1 cellular context compared by ENCODE assay signal in the genomic region with DNA sequence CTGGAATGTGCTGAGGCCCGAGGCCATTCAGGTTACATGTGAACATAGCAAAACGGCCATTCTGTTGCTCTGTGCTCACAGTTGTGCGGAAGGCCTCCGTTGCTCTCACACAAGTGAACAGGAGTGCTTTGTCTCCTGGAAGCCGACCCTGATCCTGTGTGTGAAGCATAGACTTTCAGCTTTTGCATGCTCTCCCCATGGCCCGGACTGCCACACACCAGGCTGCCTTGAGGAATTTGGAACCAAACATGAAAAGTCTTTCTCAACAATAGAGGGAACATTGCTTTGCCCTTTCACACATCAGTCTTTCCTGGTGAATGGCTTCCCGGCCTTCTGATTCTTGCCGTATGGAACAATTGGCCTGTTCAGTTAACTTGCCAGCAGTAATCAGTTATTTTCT.
TF ChIP-seq lines count a peak whose summit lies in the region.

No MANE protein-coding gene starts in this region.

TF ChIP-seq in HepG2, 621 proteins besides CTCF, POLR2A, EP300 and RAD21 (continued from another document and continues in another):
- TF ChIP-seq ARID4A (CRISPR knock-in tag; IDR thresholded peaks at IDR 0.05; ENCODE audit: borderline replicate concordance) (no peak), GFI1 (CRISPR knock-in tag; IDR thresholded peaks at IDR 0.05; ENCODE audit: borderline replicate concordance) (no peak; the same call in 1 of the 2 replicates), CERS6 (CRISPR knock-in tag; IDR thresholded peaks at IDR 0.05) (no peak), ZNF160 (CRISPR knock-in tag; IDR thresholded peaks at IDR 0.05) (no peak), ZFX (CRISPR knock-in tag; IDR thresholded peaks at IDR 0.05; ENCODE audit: low read depth) (peak; percentile 71), SAFB2 (CRISPR knock-in tag; IDR thresholded peaks at IDR 0.05; ENCODE audit: borderline replicate concordance, low read depth) (no peak), SP5 (CRISPR knock-in tag; IDR thresholded peaks at IDR 0.05; ENCODE audit: borderline replicate concordance, low read depth) (no peak), SETDB1 (CRISPR knock-in tag; IDR thresholded peaks at IDR 0.05; ENCODE audit: borderline replicate concordance) (no peak), FOXJ3 (CRISPR knock-in tag; IDR thresholded peaks at IDR 0.05; ENCODE audit: borderline replicate concordance) (no peak), ZNF10 (CRISPR knock-in tag; IDR thresholded peaks at IDR 0.05; ENCODE audit: borderline replicate concordance, low read depth) (no peak), ZNF414 (CRISPR knock-in tag; IDR thresholded peaks at IDR 0.05) (no peak), KLF16 (CRISPR knock-in tag; IDR thresholded peaks at IDR 0.05) (no peak), ZMYM4 (CRISPR knock-in tag; IDR thresholded peaks at IDR 0.05) (peak; percentile 42; the same call in 1 of the 2 replicates), RFX3 (CRISPR knock-in tag; IDR thresholded peaks at IDR 0.05) (no peak), BCL6 (CRISPR knock-in tag; IDR thresholded peaks at IDR 0.05) (peak; percentile 64), NR2F6 (IDR thresholded peaks at IDR 0.05) (peak; percentile 42; the same call in 1 of the 2 replicates), NR2F6 (CRISPR knock-in tag; IDR thresholded peaks at IDR 0.05) (peak; percentile 38; the same call in 1 of the 2 replicates), HNRNPUL1 (IDR thresholded peaks at IDR 0.05; ENCODE audit: low read depth, low read length) (no peak), TERF1 (CRISPR knock-in tag; IDR thresholded peaks at IDR 0.05) (no peak), TBX3 (IDR thresholded peaks at IDR 0.05; ENCODE audit: borderline replicate concordance) (0 out of 2 replicates have a peak, but pooled peaks have one; percentile 16), ZNF746 (CRISPR knock-in tag; IDR thresholded peaks at IDR 0.05) (no peak), PHF5A (CRISPR knock-in tag; IDR thresholded peaks at IDR 0.05; ENCODE audit: low read depth, unreplicated experiment) (no peak), ZNF709 (CRISPR knock-in tag; IDR thresholded peaks at IDR 0.05) (no peak)
- TF ChIP-seq, protein P1, sequence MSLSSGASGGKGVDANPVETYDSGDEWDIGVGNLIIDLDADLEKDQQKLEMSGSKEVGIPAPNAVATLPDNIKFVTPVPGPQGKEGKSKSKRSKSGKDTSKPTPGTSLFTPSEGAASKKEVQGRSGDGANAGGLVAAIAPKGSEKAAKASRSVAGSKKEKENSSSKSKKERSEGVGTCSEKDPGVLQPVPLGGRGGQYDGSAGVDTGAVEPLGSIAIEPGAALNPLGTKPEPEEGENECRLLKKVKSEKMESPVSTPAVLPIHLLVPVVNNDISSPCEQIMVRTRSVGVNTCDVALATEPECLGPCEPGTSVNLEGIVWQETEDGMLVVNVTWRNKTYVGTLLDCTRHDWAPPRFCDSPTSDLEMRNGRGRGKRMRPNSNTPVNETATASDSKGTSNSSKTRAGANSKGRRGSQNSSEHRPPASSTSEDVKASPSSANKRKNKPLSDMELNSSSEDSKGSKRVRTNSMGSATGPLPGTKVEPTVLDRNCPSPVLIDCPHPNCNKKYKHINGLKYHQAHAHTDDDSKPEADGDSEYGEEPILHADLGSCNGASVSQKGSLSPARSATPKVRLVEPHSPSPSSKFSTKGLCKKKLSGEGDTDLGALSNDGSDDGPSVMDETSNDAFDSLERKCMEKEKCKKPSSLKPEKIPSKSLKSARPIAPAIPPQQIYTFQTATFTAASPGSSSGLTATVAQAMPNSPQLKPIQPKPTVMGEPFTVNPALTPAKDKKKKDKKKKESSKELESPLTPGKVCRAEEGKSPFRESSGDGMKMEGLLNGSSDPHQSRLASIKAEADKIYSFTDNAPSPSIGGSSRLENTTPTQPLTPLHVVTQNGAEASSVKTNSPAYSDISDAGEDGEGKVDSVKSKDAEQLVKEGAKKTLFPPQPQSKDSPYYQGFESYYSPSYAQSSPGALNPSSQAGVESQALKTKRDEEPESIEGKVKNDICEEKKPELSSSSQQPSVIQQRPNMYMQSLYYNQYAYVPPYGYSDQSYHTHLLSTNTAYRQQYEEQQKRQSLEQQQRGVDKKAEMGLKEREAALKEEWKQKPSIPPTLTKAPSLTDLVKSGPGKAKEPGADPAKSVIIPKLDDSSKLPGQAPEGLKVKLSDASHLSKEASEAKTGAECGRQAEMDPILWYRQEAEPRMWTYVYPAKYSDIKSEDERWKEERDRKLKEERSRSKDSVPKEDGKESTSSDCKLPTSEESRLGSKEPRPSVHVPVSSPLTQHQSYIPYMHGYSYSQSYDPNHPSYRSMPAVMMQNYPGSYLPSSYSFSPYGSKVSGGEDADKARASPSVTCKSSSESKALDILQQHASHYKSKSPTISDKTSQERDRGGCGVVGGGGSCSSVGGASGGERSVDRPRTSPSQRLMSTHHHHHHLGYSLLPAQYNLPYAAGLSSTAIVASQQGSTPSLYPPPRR (CRISPR knock-in tag; IDR thresholded peaks at IDR 0.05; ENCODE audit: borderline replicate concordance), result 0 out of 2 replicates have a peak, but pooled peaks have one; percentile 28
- TF ChIP-seq, protein P2, sequence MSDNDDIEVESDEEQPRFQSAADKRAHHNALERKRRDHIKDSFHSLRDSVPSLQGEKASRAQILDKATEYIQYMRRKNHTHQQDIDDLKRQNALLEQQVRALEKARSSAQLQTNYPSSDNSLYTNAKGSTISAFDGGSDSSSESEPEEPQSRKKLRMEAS (IDR thresholded peaks at IDR 0.05), result peak; percentile 62
- TF ChIP-seq, protein P3, sequence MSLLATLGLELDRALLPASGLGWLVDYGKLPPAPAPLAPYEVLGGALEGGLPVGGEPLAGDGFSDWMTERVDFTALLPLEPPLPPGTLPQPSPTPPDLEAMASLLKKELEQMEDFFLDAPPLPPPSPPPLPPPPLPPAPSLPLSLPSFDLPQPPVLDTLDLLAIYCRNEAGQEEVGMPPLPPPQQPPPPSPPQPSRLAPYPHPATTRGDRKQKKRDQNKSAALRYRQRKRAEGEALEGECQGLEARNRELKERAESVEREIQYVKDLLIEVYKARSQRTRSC (CRISPR knock-in tag; IDR thresholded peaks at IDR 0.05; ENCODE audit: low read depth), result no peak
- TF ChIP-seq, protein P4, sequence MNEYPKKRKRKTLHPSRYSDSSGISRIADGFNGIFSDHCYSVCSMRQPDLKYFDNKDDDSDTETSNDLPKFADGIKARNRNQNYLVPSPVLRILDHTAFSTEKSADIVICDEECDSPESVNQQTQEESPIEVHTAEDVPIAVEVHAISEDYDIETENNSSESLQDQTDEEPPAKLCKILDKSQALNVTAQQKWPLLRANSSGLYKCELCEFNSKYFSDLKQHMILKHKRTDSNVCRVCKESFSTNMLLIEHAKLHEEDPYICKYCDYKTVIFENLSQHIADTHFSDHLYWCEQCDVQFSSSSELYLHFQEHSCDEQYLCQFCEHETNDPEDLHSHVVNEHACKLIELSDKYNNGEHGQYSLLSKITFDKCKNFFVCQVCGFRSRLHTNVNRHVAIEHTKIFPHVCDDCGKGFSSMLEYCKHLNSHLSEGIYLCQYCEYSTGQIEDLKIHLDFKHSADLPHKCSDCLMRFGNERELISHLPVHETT (CRISPR knock-in tag; conservative IDR thresholded peaks at IDR 0.05), result no peak
- TF ChIP-seq, protein P5, sequence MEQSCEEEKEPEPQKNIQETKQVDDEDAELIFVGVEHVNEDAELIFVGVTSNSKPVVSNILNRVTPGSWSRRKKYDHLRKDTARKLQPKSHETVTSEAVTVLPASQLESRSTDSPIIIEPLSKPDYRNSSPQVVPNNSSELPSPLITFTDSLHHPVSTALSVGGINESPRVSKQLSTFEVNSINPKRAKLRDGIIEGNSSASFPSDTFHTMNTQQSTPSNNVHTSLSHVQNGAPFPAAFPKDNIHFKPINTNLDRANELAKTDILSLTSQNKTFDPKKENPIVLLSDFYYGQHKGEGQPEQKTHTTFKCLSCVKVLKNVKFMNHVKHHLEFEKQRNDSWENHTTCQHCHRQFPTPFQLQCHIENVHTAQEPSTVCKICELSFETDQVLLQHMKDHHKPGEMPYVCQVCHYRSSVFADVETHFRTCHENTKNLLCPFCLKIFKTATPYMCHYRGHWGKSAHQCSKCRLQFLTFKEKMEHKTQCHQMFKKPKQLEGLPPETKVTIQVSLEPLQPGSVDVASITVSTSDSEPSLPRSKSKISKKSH (CRISPR knock-in tag; IDR thresholded peaks at IDR 0.05; ENCODE audit: borderline replicate concordance), result no peak
- TF ChIP-seq, protein P6, sequence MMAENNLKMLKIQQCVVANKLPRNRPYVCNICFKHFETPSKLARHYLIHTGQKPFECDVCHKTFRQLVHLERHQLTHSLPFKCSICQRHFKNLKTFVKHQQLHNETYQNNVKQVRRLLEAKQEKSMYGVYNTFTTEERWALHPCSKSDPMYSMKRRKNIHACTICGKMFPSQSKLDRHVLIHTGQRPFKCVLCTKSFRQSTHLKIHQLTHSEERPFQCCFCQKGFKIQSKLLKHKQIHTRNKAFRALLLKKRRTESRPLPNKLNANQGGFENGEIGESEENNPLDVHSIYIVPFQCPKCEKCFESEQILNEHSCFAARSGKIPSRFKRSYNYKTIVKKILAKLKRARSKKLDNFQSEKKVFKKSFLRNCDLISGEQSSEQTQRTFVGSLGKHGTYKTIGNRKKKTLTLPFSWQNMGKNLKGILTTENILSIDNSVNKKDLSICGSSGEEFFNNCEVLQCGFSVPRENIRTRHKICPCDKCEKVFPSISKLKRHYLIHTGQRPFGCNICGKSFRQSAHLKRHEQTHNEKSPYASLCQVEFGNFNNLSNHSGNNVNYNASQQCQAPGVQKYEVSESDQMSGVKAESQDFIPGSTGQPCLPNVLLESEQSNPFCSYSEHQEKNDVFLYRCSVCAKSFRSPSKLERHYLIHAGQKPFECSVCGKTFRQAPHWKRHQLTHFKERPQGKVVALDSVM (CRISPR knock-in tag; IDR thresholded peaks at IDR 0.05), result no peak
- TF ChIP-seq, protein P7, sequence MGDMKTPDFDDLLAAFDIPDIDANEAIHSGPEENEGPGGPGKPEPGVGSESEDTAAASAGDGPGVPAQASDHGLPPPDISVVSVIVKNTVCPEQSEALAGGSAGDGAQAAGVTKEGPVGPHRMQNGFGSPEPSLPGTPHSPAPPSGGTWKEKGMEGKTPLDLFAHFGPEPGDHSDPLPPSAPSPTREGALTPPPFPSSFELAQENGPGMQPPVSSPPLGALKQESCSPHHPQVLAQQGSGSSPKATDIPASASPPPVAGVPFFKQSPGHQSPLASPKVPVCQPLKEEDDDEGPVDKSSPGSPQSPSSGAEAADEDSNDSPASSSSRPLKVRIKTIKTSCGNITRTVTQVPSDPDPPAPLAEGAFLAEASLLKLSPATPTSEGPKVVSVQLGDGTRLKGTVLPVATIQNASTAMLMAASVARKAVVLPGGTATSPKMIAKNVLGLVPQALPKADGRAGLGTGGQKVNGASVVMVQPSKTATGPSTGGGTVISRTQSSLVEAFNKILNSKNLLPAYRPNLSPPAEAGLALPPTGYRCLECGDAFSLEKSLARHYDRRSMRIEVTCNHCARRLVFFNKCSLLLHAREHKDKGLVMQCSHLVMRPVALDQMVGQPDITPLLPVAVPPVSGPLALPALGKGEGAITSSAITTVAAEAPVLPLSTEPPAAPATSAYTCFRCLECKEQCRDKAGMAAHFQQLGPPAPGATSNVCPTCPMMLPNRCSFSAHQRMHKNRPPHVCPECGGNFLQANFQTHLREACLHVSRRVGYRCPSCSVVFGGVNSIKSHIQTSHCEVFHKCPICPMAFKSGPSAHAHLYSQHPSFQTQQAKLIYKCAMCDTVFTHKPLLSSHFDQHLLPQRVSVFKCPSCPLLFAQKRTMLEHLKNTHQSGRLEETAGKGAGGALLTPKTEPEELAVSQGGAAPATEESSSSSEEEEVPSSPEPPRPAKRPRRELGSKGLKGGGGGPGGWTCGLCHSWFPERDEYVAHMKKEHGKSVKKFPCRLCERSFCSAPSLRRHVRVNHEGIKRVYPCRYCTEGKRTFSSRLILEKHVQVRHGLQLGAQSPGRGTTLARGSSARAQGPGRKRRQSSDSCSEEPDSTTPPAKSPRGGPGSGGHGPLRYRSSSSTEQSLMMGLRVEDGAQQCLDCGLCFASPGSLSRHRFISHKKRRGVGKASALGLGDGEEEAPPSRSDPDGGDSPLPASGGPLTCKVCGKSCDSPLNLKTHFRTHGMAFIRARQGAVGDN (CRISPR knock-in tag; IDR thresholded peaks at IDR 0.05), result peak; percentile 37; the same call in 1 of the 2 replicates
